ENCODE assay signal across 8 cellular contexts in the genomic region with DNA sequence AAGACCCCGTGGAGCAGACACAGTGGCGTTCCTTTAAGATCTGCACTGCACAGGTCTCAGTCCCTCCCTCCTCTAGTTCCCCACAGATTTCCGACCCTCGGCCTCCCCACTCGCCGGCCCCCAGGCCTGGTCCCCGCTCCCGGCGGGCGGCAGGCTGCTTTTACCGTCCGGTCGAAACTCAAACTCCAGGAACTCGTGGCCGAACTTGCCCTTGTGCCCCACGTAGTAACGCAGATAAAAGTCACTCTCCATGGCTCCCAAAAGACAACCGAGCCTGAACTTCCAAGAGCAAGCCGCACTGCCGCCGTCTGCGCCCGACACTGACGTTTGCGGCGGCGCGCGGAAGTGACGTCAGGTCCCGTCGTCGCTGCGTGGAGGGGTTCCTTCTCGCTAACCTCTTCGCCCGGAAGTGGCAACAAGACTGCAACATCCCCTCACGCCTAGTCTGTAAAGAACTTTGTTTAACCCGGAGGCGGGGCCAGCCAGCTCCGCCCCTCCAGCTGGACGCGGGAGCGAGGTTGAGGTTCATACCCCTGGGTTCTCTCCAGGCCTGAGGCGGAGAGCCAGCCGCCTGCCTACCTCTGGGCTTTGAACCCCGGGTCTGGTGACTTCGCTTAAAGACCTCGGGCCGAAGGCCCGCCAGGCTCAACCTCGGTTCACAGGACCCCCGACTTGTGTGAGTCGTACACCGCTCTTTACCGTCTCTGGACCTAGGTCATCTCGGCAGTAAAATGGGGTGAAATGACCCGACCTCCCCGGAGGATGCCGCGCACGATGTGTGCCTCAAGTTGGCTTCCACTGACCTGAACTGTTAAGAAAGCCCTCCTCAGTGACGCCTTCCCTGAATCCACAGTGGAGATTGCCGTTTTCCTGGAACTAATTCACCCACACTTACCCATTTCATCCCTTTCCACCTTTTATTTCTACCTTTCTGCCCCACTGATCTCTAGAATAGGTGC. TPM values are rescaled to one million over a fixed set of nuclear protein-coding genes. Genes with fewer than 3 reads are reported as not detected.
A peak's percentile ranks its signal among the peaks of the same experiment; 100 is the strongest.
DNase-seq lines count a peak whose midpoint lies in the region; ATAC-seq and TF ChIP-seq lines count a peak whose summit lies in the region.

TSS of gene MAGOH (minus strand) at position 322 of the 959 bp plus-strand sequence. CDS start at position 252, 70 bp downstream.

- H3K27ac ChIP-seq in cardiac muscle cell (peak within 1 kb of the TSS; percentile 83), trophoblast cell (ENCODE audit: low read depth, low read length) (peak within 1 kb of the TSS; percentile 46), transverse colon (peak within 1 kb of the TSS; percentile 76 to 89 (median 81))

- H3K36me3 ChIP-seq in adipocyte (ENCODE audit: control insufficient read depth, insufficient read depth, low read length, severe bottlenecking): peaks cover 23% of the 10 kb centered on the region
- H3K36me3 ChIP-seq in cardiac muscle cell: peaks cover 21% of the 10 kb centered on the region
- peaks cover 8% of the 10 kb centered on the region in 2 experiments for H3K36me3 ChIP-seq in trophoblast cell (ENCODE audit: control insufficient read depth in 1 of 2, insufficient read depth in 2 of 2, low read length in 2 of 2)
- peaks cover 0 to 15% (median 2%) of the 10 kb centered on the region in 4 donors for H3K36me3 ChIP-seq in transverse colon

- H3K4me2 ChIP-seq in trophoblast cell (ENCODE audit: low read length): peak within 1 kb of the TSS; percentile 61

- peak within 1 kb of the TSS; percentile 74 for H2BK120ac ChIP-seq in trophoblast cell (ENCODE audit: insufficient read depth, low read length, poor library complexity)

- in situ Hi-C loops in transverse colon (cut with MboI; ENCODE audit: low pct_ligation_motif_present in 1 of 4, low pct_unique_long_range_greater_than_20kb in 1 of 4, low sequenced_read_pairs in 3 of 4): no loop called here

- no peak for TF ChIP-seq EP300 in transverse colon (IDR thresholded peaks at IDR 0.05; ENCODE audit: low read depth)

- intact Hi-C loops in transverse colon (cut with DNase I; ENCODE audit: low total_unique reads): no loop called here

- H3K79me2 ChIP-seq in trophoblast cell (ENCODE audit: control insufficient read depth, insufficient read depth, low read length, poor library complexity): peaks cover 9% of the 10 kb centered on the region

- TF ChIP-seq POLR2A in transverse colon (IDR thresholded peaks at IDR 0.05): peak; percentile 78

- peak; percentile 93 for DNase-seq in NCI-H1436 (lab: John Stamatoyannopoulos, UW)
- DNase-seq in T follicular helper cell (ENCODE audit: low read depth): peak; percentile 91
- DNase-seq in adipocyte (ENCODE audit: low read depth): peak; percentile 98
- DNase-seq in cardiac muscle cell (ENCODE audit: low read depth in 1 of 2, low spot score in 1 of 2): peak; percentile 94 to 98
- DNase-seq in trophoblast cell: peak; percentile 96 to 98
- DNase-seq in transverse colon: peak; percentile 96

- H3K4me3 ChIP-seq in GM12875 (ENCODE audit: low read depth, low read length): peak within 1 kb of the TSS; percentile 98
- H3K4me3 ChIP-seq in adipocyte (ENCODE audit: low read length): peak within 1 kb of the TSS; percentile 99
- peak within 1 kb of the TSS; percentile 83 for H3K4me3 ChIP-seq in cardiac muscle cell
- H3K4me3 ChIP-seq in trophoblast cell (ENCODE audit: low read depth, low read length): peak within 1 kb of the TSS; percentile 93
- H3K4me3 ChIP-seq in transverse colon: peak within 1 kb of the TSS; percentile 71 to 93 (median 84)

- peak; percentile 99 for ATAC-seq in HG02798 (IDR thresholded peaks at IDR 0.05; ENCODE audit: poor library complexity, unreplicated experiment)

- peak within 1 kb of the TSS; percentile 78 for H4K91ac ChIP-seq in trophoblast cell (ENCODE audit: low read depth, low read length)

- H2AK5ac ChIP-seq in trophoblast cell (ENCODE audit: low read length): peak within 1 kb of the TSS; percentile 96

- H3K14ac ChIP-seq in trophoblast cell (ENCODE audit: low read length): peak within 1 kb of the TSS; percentile 65

- peak within 1 kb of the TSS; percentile 90 for H4K12ac ChIP-seq in trophoblast cell (ENCODE audit: low read depth, low read length)

- peak within 1 kb of the TSS; percentile 87 for H2AFZ ChIP-seq in trophoblast cell (ENCODE audit: insufficient read depth, low read length, poor library complexity)

- no peak within 1 kb of the TSS for H2BK12ac ChIP-seq in trophoblast cell (ENCODE audit: low read length)

- H3K4me1 ChIP-seq in adipocyte (ENCODE audit: control insufficient read depth, insufficient read depth, low read length) (peaks cover 17% of the 10 kb centered on the region), cardiac muscle cell (ENCODE audit: low read depth) (no peaks in the 10 kb centered on the region), trophoblast cell (ENCODE audit: control insufficient read depth in 1 of 2, insufficient read depth in 2 of 2, low read length in 2 of 2) (peaks cover 7 to 8% of the 10 kb centered on the region in 2 experiments), transverse colon (peaks cover 12 to 28% (median 19%) of the 10 kb centered on the region in 4 donors)

- no peak within 1 kb of the TSS for H3K23ac ChIP-seq in trophoblast cell (ENCODE audit: low read length)

- no peak for TF ChIP-seq CTCF in GM12875 (IDR thresholded peaks at IDR 0.05; ENCODE audit: borderline replicate concordance, insufficient read depth, low read depth, low read length)
- no peak for TF ChIP-seq CTCF in cardiac muscle cell (IDR thresholded peaks at IDR 0.05; ENCODE audit: low read depth, low read length)
- no peak for TF ChIP-seq CTCF in transverse colon (IDR thresholded peaks at IDR 0.05)

- H3K27me3 ChIP-seq in adipocyte (replicated peaks; ENCODE audit: control insufficient read depth, insufficient read depth, low read length): no peaks in the 10 kb centered on the region
- H3K27me3 ChIP-seq in cardiac muscle cell: no peaks in the 10 kb centered on the region
- no peaks in the 10 kb centered on the region for H3K27me3 ChIP-seq in trophoblast cell (ENCODE audit: insufficient read depth, low read length)
- no peaks in the 10 kb centered on the region for H3K27me3 ChIP-seq in transverse colon

- WGBS in trophoblast cell (ENCODE audit: extremely low coverage, insufficient coverage, insufficient read length): no CpG with 5 or more reads among the region's 64 CpGs
- 7 to 8% methylated on average over 18 to 55 of the region's 64 CpGs for WGBS in transverse colon (ENCODE audit: low coverage in 1 of 2), 2 donors

- no peaks in the 10 kb centered on the region for H3K9me3 ChIP-seq in adipocyte (ENCODE audit: control insufficient read depth, low read length)
- no peaks in the 10 kb centered on the region for H3K9me3 ChIP-seq in cardiac muscle cell (ENCODE audit: low read depth)
- H3K9me3 ChIP-seq in trophoblast cell (ENCODE audit: insufficient read depth, low read depth, low read length): no peaks in the 10 kb centered on the region
- H3K9me3 ChIP-seq in transverse colon: no peaks in the 10 kb centered on the region

- H3K9ac ChIP-seq in adipocyte (ENCODE audit: low read length): peak within 1 kb of the TSS; percentile 99
- H3K9ac ChIP-seq in trophoblast cell (ENCODE audit: low read length): peak within 1 kb of the TSS; percentile 95

- peaks cover 6% of the 10 kb centered on the region for H3K79me1 ChIP-seq in trophoblast cell (ENCODE audit: low read length)

- peak within 1 kb of the TSS; percentile 78 for H3K18ac ChIP-seq in trophoblast cell (ENCODE audit: low read length)

- H3K4ac ChIP-seq in trophoblast cell (ENCODE audit: low read depth, low read length): peak within 1 kb of the TSS; percentile 100

- peak within 1 kb of the TSS; percentile 93 for H4K8ac ChIP-seq in trophoblast cell (ENCODE audit: low read depth, low read length)

- peak within 1 kb of the TSS; percentile 52 for H2BK5ac ChIP-seq in trophoblast cell (ENCODE audit: low read depth, low read length, poor library complexity)

RNA-seq across cellular contexts. Expression of gene MAGOH, which starts in this region (rescaled TPM):
- 30.9 and 36.6 TPM in 2 replicates for total RNA-seq in cardiac muscle cell
- polyA plus RNA-seq in cardiac muscle cell: 24.6 and 27.9 TPM in 2 replicates
- 95.0 and 100 TPM in 2 replicates for polyA plus RNA-seq in trophoblast cell (2013)
- 10 to 100 TPM in 3 of 4 donors, 1 to 10 TPM in 1; 5.0 to 48.6 (median 23.5) TPM for total RNA-seq in transverse colon

Comparison
In these comparisons a context has a peak if more than half of its experiments do, and no peak if none do; other contexts are left out.
1. Peak in every context shown above with its lines: DNase-seq, ATAC-seq, H3K4me3 ChIP-seq and H3K27ac ChIP-seq.